Comparison of ENCODE assay signal across 19 cellular contexts in the genomic region with DNA sequence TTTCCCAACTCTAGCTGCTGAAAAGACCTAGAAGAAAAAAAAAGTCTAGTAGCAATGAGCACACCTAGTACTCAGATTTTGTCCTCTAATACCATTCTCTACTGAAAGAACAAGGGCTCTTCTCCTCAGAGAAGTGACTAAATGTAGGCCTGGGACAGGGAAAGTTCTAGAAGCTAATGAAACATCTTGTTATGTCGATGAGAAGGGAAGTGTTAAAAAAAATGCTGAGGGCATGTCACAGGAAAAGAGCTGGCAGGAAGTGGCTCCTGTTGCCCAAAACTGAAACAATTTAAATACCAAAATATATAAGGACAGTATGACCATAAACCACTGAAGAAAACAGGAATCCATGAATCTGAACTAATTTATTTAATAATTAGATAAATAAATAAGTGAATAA.
DNase-seq lines count a peak whose midpoint lies in the region; ATAC-seq and TF ChIP-seq lines count a peak whose summit lies in the region.
"Had no signal": no experiment of that assay in that cellular context is flagged by ENCODE, and none has a peak within 500 bp of the region (broad histone marks: within the 10 kb centered on the region; RNA-seq: fewer than 3 reads in every experiment).

No MANE protein-coding gene starts in this region.

- intact Hi-C loops in OCI-LY7 (cut with micrococcal nuclease; ENCODE audit: unreplicated experiment) (loop anchor here (10.0 kb wide), 2 partner anchors 404 to 734 kb away; no protein-coding TSS in a partner anchor), head of caudate nucleus (cut with DNase I) (loop anchor here (5.0 kb wide), 1 partner anchor 416 kb away; no protein-coding TSS in a partner anchor), adrenal gland (cut with DNase I) (no loop called here), transverse colon (cut with DNase I; ENCODE audit: low total_unique reads) (no loop called here)

- no peaks in the 10 kb centered on the region for H3K36me3 ChIP-seq in CD4-positive, CD25-positive, alpha-beta regulatory T cell (ENCODE audit: control insufficient read depth, insufficient read depth, low read length)
- H3K36me3 ChIP-seq in OCI-LY7 (ENCODE audit: insufficient read depth, low read length): no peaks in the 10 kb centered on the region
- no peaks in the 10 kb centered on the region for H3K36me3 ChIP-seq in adrenal gland (replicated peaks in 1 of 2)
- no peaks in the 10 kb centered on the region for H3K36me3 ChIP-seq in transverse colon
- H3K36me3 ChIP-seq: ascending aorta, colonic mucosa, pancreas had no signal

- H4K20me1 ChIP-seq in OCI-LY7 (ENCODE audit: insufficient read depth, low read length): no peaks in the 10 kb centered on the region

- TF ChIP-seq POLR2A in adrenal gland (IDR thresholded peaks at IDR 0.05) (no peak), transverse colon (IDR thresholded peaks at IDR 0.05) (no peak)

- peaks cover 12 to 23% (median 17%) of the 10 kb centered on the region in 4 donors for H3K4me1 Mint-ChIP-seq in CD4-positive, CD25-positive, alpha-beta regulatory T cell

- no peak overlapping the region for H3K27ac ChIP-seq in CD4-positive, CD25-positive, alpha-beta regulatory T cell (ENCODE audit: insufficient read depth, low read length, poor library complexity, severe bottlenecking)
- H3K27ac ChIP-seq in OCI-LY7 (ENCODE audit: low read depth, low read length, poor library complexity, severe bottlenecking): no peak overlapping the region
- peak overlapping the region in 1 of 5 donors; percentile 5 for H3K27ac ChIP-seq in adrenal gland
- H3K27ac ChIP-seq in transverse colon: no peak overlapping the region
- H3K27ac ChIP-seq: ascending aorta, colonic mucosa, pancreas had no signal

- TF ChIP-seq CTCF in GM12865 (IDR thresholded peaks at IDR 0.05; ENCODE audit: insufficient read depth, low read depth, low read length, missing control alignments): no peak
- TF ChIP-seq CTCF in OCI-LY7 (conservative IDR thresholded peaks at IDR 0.05; ENCODE audit: low read length): no peak
- no peak for TF ChIP-seq CTCF in adrenal gland (IDR thresholded peaks at IDR 0.05)
- no peak for TF ChIP-seq CTCF in transverse colon (IDR thresholded peaks at IDR 0.05)

- H3K4me3 ChIP-seq in CD4-positive, CD25-positive, alpha-beta regulatory T cell (ENCODE audit: low read depth, low read length): peak overlapping the region; percentile 40
- no peak overlapping the region for H3K4me3 ChIP-seq in GM12865 (ENCODE audit: low read depth, low read length)
- H3K4me3 ChIP-seq in OCI-LY7 (ENCODE audit: low read depth, low read length, poor library complexity, severe bottlenecking): no peak overlapping the region
- H3K4me3 ChIP-seq in adrenal gland: no peak overlapping the region
- no peak overlapping the region for H3K4me3 ChIP-seq in transverse colon
- H3K4me3 ChIP-seq: ascending aorta, colonic mucosa, mucosa of descending colon, pancreas, smooth muscle cell had no signal

- H3K9me3 Mint-ChIP-seq in CD4-positive, CD25-positive, alpha-beta regulatory T cell: no peaks in the 10 kb centered on the region

- H3K27me3 Mint-ChIP-seq in CD4-positive, CD25-positive, alpha-beta regulatory T cell: no peaks in the 10 kb centered on the region

- BruUV-seq in OCI-LY7 (replicated peaks; lab: Mats Ljungman, UMichigan): no TSS peak

- H3K9me2 ChIP-seq in OCI-LY7 (ENCODE audit: insufficient read depth, low read length): no peaks in the 10 kb centered on the region

- H2AFZ ChIP-seq in OCI-LY7 (ENCODE audit: low read length): peak overlapping the region; percentile 35; the same call in 1 of the 2 replicates

- no peaks in the 10 kb centered on the region for H3K79me2 ChIP-seq in OCI-LY7 (ENCODE audit: insufficient read depth, low read depth, low read length)

- H3K4me1 ChIP-seq in CD4-positive, CD25-positive, alpha-beta regulatory T cell (ENCODE audit: control insufficient read depth, insufficient read depth, low read length, poor library complexity, severe bottlenecking): peaks cover 12% of the 10 kb centered on the region
- H3K4me1 ChIP-seq in OCI-LY7 (ENCODE audit: insufficient read depth, low read length, poor library complexity, severe bottlenecking): peaks cover 9% of the 10 kb centered on the region
- H3K4me1 ChIP-seq in adrenal gland (replicated peaks in 1 of 2): peaks cover 11 to 43% of the 10 kb centered on the region in 2 donors
- H3K4me1 ChIP-seq in transverse colon: peaks cover 0 to 18% (median 2%) of the 10 kb centered on the region in 4 donors
- H3K4me1 ChIP-seq: colonic mucosa, pancreas had no signal

- peak overlapping the region in 2 of 4 donors; percentile 30 to 31 for H3K4me3 Mint-ChIP-seq in CD4-positive, CD25-positive, alpha-beta regulatory T cell

- POLR2A ChIA-PET in OCI-LY7 (lab: Charles Lee): interaction anchor here (0.5 to 1.4 kb wide), 2 partner anchors 15 to 728 kb away, joined by 4 to 9 read pairs; no protein-coding TSS in a partner anchor

- H3K27me3 ChIP-seq in CD4-positive, CD25-positive, alpha-beta regulatory T cell (ENCODE audit: control insufficient read depth, insufficient read depth, low read length): no peaks in the 10 kb centered on the region
- H3K27me3 ChIP-seq in adrenal gland: no peaks in the 10 kb centered on the region
- no peaks in the 10 kb centered on the region for H3K27me3 ChIP-seq in transverse colon
- H3K27me3 ChIP-seq: ascending aorta, colonic mucosa, pancreas had no signal

- H3K9me3 ChIP-seq in CD4-positive, CD25-positive, alpha-beta regulatory T cell (ENCODE audit: control insufficient read depth in 2 of 2, low read length in 2 of 2): no peaks in the 10 kb centered on the region
- H3K9me3 ChIP-seq in OCI-LY7 (ENCODE audit: low read length): no peaks in the 10 kb centered on the region
- H3K9me3 ChIP-seq in adrenal gland (replicated peaks in 1 of 3): no peaks in the 10 kb centered on the region
- H3K9me3 ChIP-seq in transverse colon: no peaks in the 10 kb centered on the region
- H3K9me3 ChIP-seq: ascending aorta, colonic mucosa, mucosa of descending colon, pancreas had no signal

- DNase-seq in CD4-positive, CD25-positive, alpha-beta regulatory T cell: peak in 2 of 3 donors; percentile 6 to 55
- DNase-seq in GM12865 (ENCODE audit: low read depth) (peak; percentile 16), OCI-LY7 (ENCODE audit: low spot score) (no peak), lung microvascular endothelial cell (ENCODE audit: low read depth in 2 of 2) (peak; percentile 28 to 55), HPDE6-E6E7 (ENCODE audit: extremely low spot score) (no peak), head of caudate nucleus (no peak), adrenal gland (no peak), transverse colon (no peak)
- DNase-seq: activated CD4-positive, alpha-beta T cell treated with anti-CD3 and anti-CD28 coated beads, Interleukin-2, amount 50 U/mL, for 1 hour; colonic mucosa; EL; kidney; mucosa of descending colon; NCI-H1930; NCI-H526 treated with DMSO at 0.1 percent for 48 hours; pancreas; T-helper 9 cell had no signal

- peak overlapping the region; percentile 16 to 68 (median 32) for H3K27ac Mint-ChIP-seq in CD4-positive, CD25-positive, alpha-beta regulatory T cell

- in situ Hi-C loops in transverse colon (cut with MboI; ENCODE audit: low pct_ligation_motif_present in 1 of 4, low pct_unique_long_range_greater_than_20kb in 1 of 4, low sequenced_read_pairs in 3 of 4): loop anchor here in 1 of 4 donors (25.0 kb wide), 1 partner anchor 741 kb away; no protein-coding TSS in a partner anchor

- no peaks in the 10 kb centered on the region for H3K36me3 Mint-ChIP-seq in CD4-positive, CD25-positive, alpha-beta regulatory T cell

- no peak for TF ChIP-seq EP300 in transverse colon (IDR thresholded peaks at IDR 0.05; ENCODE audit: low read depth)

- CTCF ChIA-PET in OCI-LY7 (lab: Charles Lee; ENCODE audit: unreplicated experiment): interaction anchor here (0.5 kb wide), 1 partner anchor 1012 kb away, joined by 6 read pairs; no protein-coding TSS in a partner anchor

- no peak for ATAC-seq in CD4-positive, CD25-positive, alpha-beta regulatory T cell (ENCODE audit: low read depth in 2 of 2)
- ATAC-seq: mucosa of descending colon had no signal

- no peak overlapping the region for H3K4me2 ChIP-seq in OCI-LY7 (ENCODE audit: low read length)
- H3K4me2 ChIP-seq: smooth muscle cell had no signal

- 53 to 76% (median 61%) methylated on average over 1 of the region's 1 CpG for WGBS in adrenal gland, 4 donors
- WGBS in transverse colon (ENCODE audit: low coverage in 1 of 2), 2 donors: 52 to 54% methylated on average over 1 of the region's 1 CpG

Comparison
In these comparisons a context has a peak if more than half of its experiments do, and no peak if none do; other contexts are left out.
1. DNase-seq: peak in CD4-positive, CD25-positive, alpha-beta regulatory T cell (2 of 3), GM12865 (single experiment) and lung microvascular endothelial cell (2 of 2); none in OCI-LY7 (single experiment), HPDE6-E6E7 (single experiment), head of caudate nucleus (0 of 42), adrenal gland (0 of 7) and transverse colon (single experiment).
2. intact Hi-C loops: an anchor here in OCI-LY7 (10.0 kb wide) and head of caudate nucleus (5.0 kb wide); none called in adrenal gland and transverse colon.